13 cellular contexts compared by ENCODE assay signal in the genomic region with DNA sequence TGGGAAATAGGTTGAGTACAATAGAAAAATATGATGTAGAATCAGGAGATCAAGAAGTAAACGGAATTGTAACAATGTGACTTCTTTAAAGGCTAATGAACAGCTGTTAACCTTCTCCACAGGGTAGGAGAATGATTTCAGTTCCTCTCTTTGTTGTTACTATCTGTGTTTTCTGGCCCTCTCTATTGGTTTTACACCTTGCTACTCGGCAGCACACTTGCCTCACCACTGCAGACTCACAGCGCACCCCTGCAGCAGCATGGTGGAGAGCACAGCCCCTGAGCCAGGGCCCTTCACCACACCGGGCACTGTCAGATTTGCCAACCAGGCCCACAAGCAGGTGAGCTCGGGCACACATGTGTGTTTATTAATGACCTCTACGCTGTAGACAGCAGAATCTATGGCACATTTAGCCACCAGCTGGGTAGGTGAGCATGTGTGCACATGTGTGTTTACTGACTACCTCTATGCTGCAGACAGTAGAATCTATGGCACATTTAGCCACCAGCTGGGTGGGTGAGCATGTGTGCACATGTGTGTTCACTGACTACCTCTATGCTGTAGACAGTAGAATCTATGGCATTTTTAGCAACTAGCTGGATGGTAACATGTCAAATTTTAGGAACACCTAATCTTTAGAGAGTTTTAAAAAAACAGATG. TPM values are rescaled to one million over a fixed set of nuclear protein-coding genes. Genes with fewer than 3 reads are reported as not detected.
A peak's percentile ranks its signal among the peaks of the same experiment; 100 is the strongest.
DNase-seq lines count a peak whose midpoint lies in the region; ATAC-seq lines count a peak whose summit lies in the region.
"Had no signal": no experiment of that assay in that cellular context is flagged by ENCODE, and none has a peak within 500 bp of the region (broad histone marks: within the 10 kb centered on the region; RNA-seq: fewer than 3 reads in every experiment).

No MANE protein-coding gene starts in this region.

- H3K36me3 Mint-ChIP-seq in immature natural killer cell = peaks cover 20 to 60% (median 22%) of the 10 kb centered on the region in 3 donors

- ATAC-seq in GM18861 (IDR thresholded peaks at IDR 0.05; ENCODE audit: unreplicated experiment) (peak; percentile 65), GM21526 (IDR thresholded peaks at IDR 0.05; ENCODE audit: low FRiP score, unreplicated experiment) (peak; percentile 83), HG03108 (IDR thresholded peaks at IDR 0.05; ENCODE audit: unreplicated experiment) (peak; percentile 75)
- ATAC-seq: activated T-helper 17 cell treated with anti-CD3 and anti-CD28 coated beads, Interleukin-2, amount 50 U/mL, for 72 hours had no signal

- DNase-seq in immature natural killer cell (peak in 2 of 3 donors; percentile 32 to 34), SIG-M5 (lab: John Stamatoyannopoulos, UW) (no peak), HuH-7.5 (ENCODE audit: low spot score) (no peak), SKM-1 treated with dmso at 0.1 percent for 144 hours (lab: John Stamatoyannopoulos, UW; ENCODE audit: unreplicated experiment) (no peak), SW 1271 (lab: John Stamatoyannopoulos, UW) (no peak)
- DNase-seq: CD4-positive, alpha-beta memory T cell; NCI-H345 had no signal

- peak overlapping the region; percentile 7 to 59 (median 44) for H3K4me3 Mint-ChIP-seq in immature natural killer cell
- H3K4me3 Mint-ChIP-seq: activated T-helper 17 cell treated with anti-CD3 and anti-CD28 coated beads, Interleukin-2, amount 50 U/mL, for 72 hours; brain; CD4-positive, alpha-beta memory T cell; type B pancreatic cell had no signal

- peaks cover 0 to 4% (median 0%) of the 10 kb centered on the region in 3 donors for H3K27me3 Mint-ChIP-seq in immature natural killer cell (ENCODE audit: low read depth in 3 of 3)
- H3K27me3 Mint-ChIP-seq: activated T-helper 17 cell treated with anti-CD3 and anti-CD28 coated beads, Interleukin-2, amount 50 U/mL, for 72 hours; brain; CD4-positive, alpha-beta memory T cell; type B pancreatic cell had no signal

- peaks cover 51 to 58% of the 10 kb centered on the region in 2 donors for H3K4me1 Mint-ChIP-seq in immature natural killer cell
- H3K4me1 Mint-ChIP-seq: activated T-helper 17 cell treated with anti-CD3 and anti-CD28 coated beads, Interleukin-2, amount 50 U/mL, for 72 hours had no signal

- no peaks in the 10 kb centered on the region for H3K9me3 Mint-ChIP-seq in immature natural killer cell
- H3K9me3 Mint-ChIP-seq: activated T-helper 17 cell treated with anti-CD3 and anti-CD28 coated beads, Interleukin-2, amount 50 U/mL, for 72 hours; brain; CD4-positive, alpha-beta memory T cell; type B pancreatic cell had no signal

- H3K27ac Mint-ChIP-seq in immature natural killer cell = peak overlapping the region; percentile 77 to 89 (median 83)
- H3K27ac Mint-ChIP-seq: activated T-helper 17 cell treated with anti-CD3 and anti-CD28 coated beads, Interleukin-2, amount 50 U/mL, for 72 hours; brain; type B pancreatic cell had no signal

RNA-seq across cellular contexts. Expression of gene SFT2D1, which starts 16.8 kb away (rescaled TPM):
- 100 to 1,000 TPM in 1 of 3 donors, 10 to 100 TPM in 2; 92.7 to 144 (median 94.2) TPM for polyA plus RNA-seq in immature natural killer cell

RNA-seq across cellular contexts. Expression of gene PRR18, which starts 17.3 kb away (rescaled TPM):
- not detected for polyA plus RNA-seq in immature natural killer cell
- polyA plus RNA-seq: CD4-positive, alpha-beta memory T cell had no signal

RNA-seq across cellular contexts. Expression of gene MPC1, which starts 57.2 kb away (rescaled TPM):
- 100 to 1,000 TPM in 1 of 3 donors, 10 to 100 TPM in 2; 68.7 to 107 (median 85.6) TPM for polyA plus RNA-seq in immature natural killer cell

Comparison
In these comparisons a context has a peak if more than half of its experiments do, and no peak if none do; other contexts are left out.
1. DNase-seq: peak in immature natural killer cell (2 of 3); none in SIG-M5 (single experiment), HuH-7.5 (single experiment), SKM-1 treated with dmso at 0.1 percent for 144 hours (single experiment) and SW 1271 (0 of 2).
2. Peak in every context shown above with its lines, with median percentiles within 50 percentile points of each other: ATAC-seq.